In the genomic region with DNA sequence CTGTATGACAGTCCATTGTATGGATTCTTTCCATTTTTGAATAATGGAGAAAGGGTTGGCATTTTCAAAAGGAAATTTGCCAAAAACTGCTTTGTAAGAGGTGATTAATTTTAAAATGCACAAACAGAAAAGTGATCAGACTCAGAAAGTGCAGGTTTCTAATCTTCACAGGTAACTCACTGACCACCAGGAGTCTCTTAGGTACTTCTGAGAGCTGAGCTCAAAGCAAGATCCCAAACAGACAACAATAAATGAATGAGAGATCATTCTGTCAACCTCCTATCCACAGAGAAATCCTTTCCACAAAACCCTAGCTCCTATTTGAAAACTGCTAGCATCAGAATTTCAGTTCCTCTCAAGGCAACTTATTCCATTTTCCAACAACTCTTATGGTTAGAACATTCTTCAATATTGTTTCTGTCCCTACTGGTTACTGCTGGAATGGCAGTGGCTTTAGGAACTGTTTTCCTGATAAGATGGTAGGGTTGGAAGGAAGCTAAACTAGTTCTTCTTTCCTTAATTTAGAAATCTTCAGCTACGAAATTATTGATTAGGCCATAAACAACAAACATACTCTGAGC, we compare ENCODE assay signal across 8 cellular contexts. TPM values are rescaled to one million over a fixed set of nuclear protein-coding genes. Genes with fewer than 3 reads are reported as not detected.
DNase-seq lines count a peak whose midpoint lies in the region; ATAC-seq and TF ChIP-seq lines count a peak whose summit lies in the region.

No MANE protein-coding gene starts in this region.

- H3K27me3 ChIP-seq in fibroblast of lung (ENCODE audit: control insufficient read depth, insufficient read depth, low read length) (no peaks in the 10 kb centered on the region), tibial artery (no peaks in the 10 kb centered on the region)

- no peak overlapping the region for H3K27ac ChIP-seq in fibroblast of lung (ENCODE audit: insufficient read depth, low read length)
- no peak overlapping the region for H3K27ac ChIP-seq in tibial artery

- H3K36me3 ChIP-seq in fibroblast of lung (ENCODE audit: control insufficient read depth, insufficient read depth, low read length) (no peaks in the 10 kb centered on the region), tibial artery (no peaks in the 10 kb centered on the region)

- no peaks in the 10 kb centered on the region for H4K20me1 ChIP-seq in fibroblast of lung (ENCODE audit: control insufficient read depth, extremely low read depth, insufficient read depth, low read length)

- in situ Hi-C loops in SK-MEL-5 (cut with HindIII; ENCODE audit: low pct_unique_long_range_greater_than_20kb, low sequenced_read_pairs): no loop called here

- no peak for ATAC-seq in activated T-cell treated with anti-CD3 and anti-CD28 coated beads, Interleukin-2, amount 50 U/mL, for 4 hours
- ATAC-seq in HG02759 (IDR thresholded peaks at IDR 0.05; ENCODE audit: unreplicated experiment): no peak

- H2AFZ ChIP-seq in fibroblast of lung (ENCODE audit: low read length): no peak overlapping the region

- no peaks in the 10 kb centered on the region for H3K79me2 ChIP-seq in fibroblast of lung (ENCODE audit: control insufficient read depth, insufficient read depth, low read length)

- H3K9ac ChIP-seq in fibroblast of lung (ENCODE audit: insufficient read depth, low read length): no peak overlapping the region

- no peak for DNase-seq in activated T-cell treated with anti-CD3 and anti-CD28 coated beads, Interleukin-2, amount 50 U/mL, for 4 hours
- no peak for DNase-seq in activated T-cell treated with anti-CD3 and anti-CD28 coated beads, Interleukin-2, amount 50 U/mL, for 48 hours
- peak; percentile 74 for DNase-seq in SK-MEL-5 (ENCODE audit: low read depth, low spot score)
- DNase-seq in fibroblast of lung (ENCODE audit: low read depth in 2 of 2): peak in 1 of 2 donors; percentile 42
- no peak for DNase-seq in tibial artery
- no peak for DNase-seq in glomerular visceral epithelial cell (ENCODE audit: extremely low spot score)
- DNase-seq in activated CD4-positive, alpha-beta T cell treated with anti-CD3 and anti-CD28 coated beads, Interleukin-2, amount 50 U/mL, for 4 hours: no peak

- TF ChIP-seq CTCF in fibroblast of lung (conservative IDR thresholded peaks at IDR 0.05 in 1 of 2, IDR thresholded peaks at IDR 0.05 in 1 of 2; ENCODE audit: low read depth in 1 of 2, low read length in 2 of 2): peak; percentile 46 to 60
- peak; percentile 52 to 64 for TF ChIP-seq CTCF in tibial artery (IDR thresholded peaks at IDR 0.05)

- H3K4me1 Mint-ChIP-seq in activated T-cell treated with anti-CD3 and anti-CD28 coated beads, Interleukin-2, amount 50 U/mL, for 4 hours (ENCODE audit: low read depth): peaks cover 16% of the 10 kb centered on the region

- H3K4me1 ChIP-seq in fibroblast of lung (ENCODE audit: control insufficient read depth, extremely low read depth, insufficient read depth, low read length): peaks cover 4% of the 10 kb centered on the region
- H3K4me1 ChIP-seq in tibial artery: peaks cover 0 to 14% (median 11%) of the 10 kb centered on the region in 4 donors

- no peak overlapping the region for H3K4me2 ChIP-seq in fibroblast of lung (ENCODE audit: extremely low read depth, insufficient read depth, low read length)

- no peaks in the 10 kb centered on the region for H3K36me3 Mint-ChIP-seq in activated T-cell treated with anti-CD3 and anti-CD28 coated beads, Interleukin-2, amount 50 U/mL, for 4 hours (ENCODE audit: insufficient read depth)

- H3K4me3 Mint-ChIP-seq in activated T-cell treated with anti-CD3 and anti-CD28 coated beads, Interleukin-2, amount 50 U/mL, for 4 hours: peak overlapping the region; percentile 54

- intact Hi-C loops in tibial artery (cut with DNase I; ENCODE audit: low total_unique reads): no loop called here

- H3K27me3 Mint-ChIP-seq in activated T-cell treated with anti-CD3 and anti-CD28 coated beads, Interleukin-2, amount 50 U/mL, for 4 hours (ENCODE audit: low read depth): no peaks in the 10 kb centered on the region

- H3K9me3 ChIP-seq in fibroblast of lung (ENCODE audit: control insufficient read depth, insufficient read depth, low read depth, low read length) (no peaks in the 10 kb centered on the region), tibial artery (no peaks in the 10 kb centered on the region)

- no peak overlapping the region for H3K4me3 ChIP-seq in fibroblast of lung (replicated peaks in 1 of 4; ENCODE audit: control extremely low read depth in 1 of 4, insufficient read depth in 1 of 4, low read depth in 3 of 4, low read length in 4 of 4)
- H3K4me3 ChIP-seq in tibial artery: no peak overlapping the region

- peaks cover 6% of the 10 kb centered on the region for H3K9me3 Mint-ChIP-seq in activated T-cell treated with anti-CD3 and anti-CD28 coated beads, Interleukin-2, amount 50 U/mL, for 4 hours

RNA-seq across cellular contexts. Expression of a gene that starts 20.6 kb away (rescaled TPM):
- under 1 TPM in 2 of 3 donors, not detected in 1; 0.24 to 0.30 TPM for total RNA-seq in activated T-cell treated with anti-CD3 and anti-CD28 coated beads, Interleukin-2, amount 50 U/mL, for 4 hours
- total RNA-seq in SK-MEL-5 (2014; rRNA removed; shearing (Covaris generic)): not detected in 2 replicates
- polyA plus RNA-seq in SK-MEL-5 (2015; cell fraction: cytosol; rRNA removed): not detected in 2 replicates
- not detected in 2 replicates for polyA plus RNA-seq in SK-MEL-5 (2015; cell fraction: nucleus; rRNA removed)
- total RNA-seq in fibroblast of lung: 2.8 and 4.1 TPM in 2 replicates
- 0.58 and 0.88 TPM in 2 replicates for polyA plus RNA-seq in fibroblast of lung
- 1.0 and 1.2 TPM in 2 replicates for polyA plus RNA-seq in fibroblast of lung (2012)
- 2.9 TPM in 1 of 2 replicates, not detected in the other for polyA minus RNA-seq in fibroblast of lung (ENCODE audit: low replicate concordance)

RNA-seq across cellular contexts. Expression of a gene that starts 49.1 kb away (rescaled TPM):
- under 1 TPM in 1 of 3 donors, not detected in 2; 0.33 TPM for total RNA-seq in activated T-cell treated with anti-CD3 and anti-CD28 coated beads, Interleukin-2, amount 50 U/mL, for 4 hours
- not detected in 2 replicates for total RNA-seq in SK-MEL-5 (2014; rRNA removed; shearing (Covaris generic))
- not detected in 2 replicates for polyA plus RNA-seq in SK-MEL-5 (2015; cell fraction: cytosol; rRNA removed)
- not detected in 2 replicates for polyA plus RNA-seq in SK-MEL-5 (2015; cell fraction: nucleus; rRNA removed)
- total RNA-seq in fibroblast of lung: 0.17 and 0.26 TPM in 2 replicates
- polyA plus RNA-seq in fibroblast of lung: 0.03 TPM in 1 of 2 replicates, not detected in the other
- not detected in 2 replicates for polyA plus RNA-seq in fibroblast of lung (2012)
- not detected in 2 replicates for polyA minus RNA-seq in fibroblast of lung (ENCODE audit: low replicate concordance)
